In genomic region chrX:70476166-70476933, GRCh38 we compare ENCODE assay signal across 16 cellular contexts. TPM values are rescaled to one million over a fixed set of nuclear protein-coding genes. Genes with fewer than 3 reads are reported as not detected.
DNase-seq lines count a peak whose midpoint lies in the region; ATAC-seq and TF ChIP-seq lines count a peak whose summit lies in the region.
"Had no signal": no experiment of that assay in that cellular context is flagged by ENCODE, and none has a peak within 500 bp of the region (broad histone marks: within the 10 kb centered on the region; RNA-seq: fewer than 3 reads in every experiment).

No MANE protein-coding gene starts in this region.

- no peak overlapping the region for H2AFZ ChIP-seq in OCI-LY7 (ENCODE audit: low read length)

- H3K9me3 ChIP-seq in gastroesophageal sphincter (no peaks in the 10 kb centered on the region), sigmoid colon (no peaks in the 10 kb centered on the region), OCI-LY7 (ENCODE audit: low read length) (no peaks in the 10 kb centered on the region)

- TF ChIP-seq POLR2A in gastroesophageal sphincter (IDR thresholded peaks at IDR 0.05) (no peak), sigmoid colon (IDR thresholded peaks at IDR 0.05) (no peak)

- no TSS peak for BruUV-seq in Calu3 (replicated peaks; lab: Mats Ljungman, UMichigan)
- no TSS peak for BruUV-seq in OCI-LY7 (replicated peaks; lab: Mats Ljungman, UMichigan)

- no peak overlapping the region for H3K4me2 ChIP-seq in OCI-LY7 (ENCODE audit: low read length)

- H3K27me3 ChIP-seq in gastroesophageal sphincter (no peaks in the 10 kb centered on the region), sigmoid colon (no peaks in the 10 kb centered on the region)

- no peak overlapping the region for H3K4me3 ChIP-seq in gastroesophageal sphincter
- no peak overlapping the region for H3K4me3 ChIP-seq in sigmoid colon
- H3K4me3 ChIP-seq in OCI-LY7 (ENCODE audit: low read depth, low read length, poor library complexity, severe bottlenecking): no peak overlapping the region

- no peaks in the 10 kb centered on the region for H3K79me2 ChIP-seq in OCI-LY7 (ENCODE audit: insufficient read depth, low read depth, low read length)

- H3K4me1 ChIP-seq in gastroesophageal sphincter: peaks cover 5 to 42% (median 15%) of the 10 kb centered on the region in 3 donors
- H3K4me1 ChIP-seq in sigmoid colon: peaks cover 0 to 49% (median 29%) of the 10 kb centered on the region in 4 donors
- H3K4me1 ChIP-seq in OCI-LY7 (ENCODE audit: insufficient read depth, low read length, poor library complexity, severe bottlenecking): no peaks in the 10 kb centered on the region

- POLR2A ChIA-PET in OCI-LY7 (lab: Charles Lee): no interaction called here

- no peaks in the 10 kb centered on the region for H4K20me1 ChIP-seq in OCI-LY7 (ENCODE audit: insufficient read depth, low read length)

- H3K9me2 ChIP-seq in OCI-LY7 (ENCODE audit: insufficient read depth, low read length): no peaks in the 10 kb centered on the region

- H3K4me1 Mint-ChIP-seq in Calu3 (ENCODE audit: low read depth, unreplicated experiment): peaks cover 58% of the 10 kb centered on the region

- H3K4me3 Mint-ChIP-seq in Calu3 (ENCODE audit: low read depth, unreplicated experiment): peak overlapping the region; percentile 56

- CTCF ChIA-PET in Calu3 (lab: Charles Lee) (interaction anchor here (1.2 to 1.5 kb wide), 2 partner anchors 24 to 53 kb away, joined by 4 to 5 read pairs; partner anchors contain the start of gene GDPD2), OCI-LY7 (lab: Charles Lee; ENCODE audit: unreplicated experiment) (no interaction called here)

- ATAC-seq in gastroesophageal sphincter (no peak), GM19455 (IDR thresholded peaks at IDR 0.05; ENCODE audit: unreplicated experiment) (no peak)

- no peak for DNase-seq in Calu3
- peak; percentile 6 for DNase-seq in NCI-H774 (lab: John Stamatoyannopoulos, UW)
- DNase-seq in sigmoid colon: no peak
- DNase-seq in activated CD4-positive, alpha-beta T cell treated with anti-CD3 and anti-CD28 coated beads, Interleukin-2, amount 50 U/mL, for 4 hours: no peak
- DNase-seq in ecto neural progenitor cell (ENCODE audit: low spot score): no peak
- no peak for DNase-seq in OCI-LY7 (ENCODE audit: low spot score)
- DNase-seq: activated CD4-positive, alpha-beta T cell treated with anti-CD3 and anti-CD28 coated beads, Interleukin-2, amount 50 U/mL, for 1 hour; aorta; left ventricle myocardium superior; T-helper 2 cell had no signal

- TF ChIP-seq EP300 in gastroesophageal sphincter (IDR thresholded peaks at IDR 0.05): no peak
- no peak for TF ChIP-seq EP300 in sigmoid colon (IDR thresholded peaks at IDR 0.05)

- peak overlapping the region; percentile 96 for H3K27ac Mint-ChIP-seq in Calu3 (ENCODE audit: unreplicated experiment)
- H3K27ac Mint-ChIP-seq: activated T-helper 2 cell treated with anti-CD3 and anti-CD28 coated beads, Interferon-gamma antibody, Interleukin-2, Interleukin-4, amounts not matched to agents 10 μg/mL and 5 μg/mL and 100 μg/mL, durations not matched to agents 14 hours and 24 hours and 36 hours had no signal

- H3K36me3 Mint-ChIP-seq in Calu3 (ENCODE audit: insufficient read depth, unreplicated experiment): peaks cover 14% of the 10 kb centered on the region

- H3K27me3 Mint-ChIP-seq in Calu3 (ENCODE audit: unreplicated experiment): no peaks in the 10 kb centered on the region

- peak overlapping the region; percentile 78 to 84 (median 81) for H3K27ac ChIP-seq in gastroesophageal sphincter
- H3K27ac ChIP-seq in sigmoid colon: peak overlapping the region; percentile 67 to 77 (median 72)
- no peak overlapping the region for H3K27ac ChIP-seq in OCI-LY7 (ENCODE audit: low read depth, low read length, poor library complexity, severe bottlenecking)
- H3K27ac ChIP-seq: HL-60 had no signal

- H3K36me3 ChIP-seq in gastroesophageal sphincter (no peaks in the 10 kb centered on the region), sigmoid colon (no peaks in the 10 kb centered on the region), OCI-LY7 (ENCODE audit: insufficient read depth, low read length) (no peaks in the 10 kb centered on the region)

- TF ChIP-seq CTCF in Calu3 (IDR thresholded peaks at IDR 0.05; ENCODE audit: unreplicated experiment): no peak
- TF ChIP-seq CTCF in gastroesophageal sphincter (IDR thresholded peaks at IDR 0.05): no peak
- TF ChIP-seq CTCF in sigmoid colon (IDR thresholded peaks at IDR 0.05): no peak
- no peak for TF ChIP-seq CTCF in OCI-LY7 (conservative IDR thresholded peaks at IDR 0.05; ENCODE audit: low read length)

- H3K9me3 Mint-ChIP-seq in Calu3 (ENCODE audit: low read depth, unreplicated experiment): no peaks in the 10 kb centered on the region
- H3K9me3 Mint-ChIP-seq: activated T-helper 2 cell treated with anti-CD3 and anti-CD28 coated beads, Interferon-gamma antibody, Interleukin-2, Interleukin-4, amounts not matched to agents 10 μg/mL and 5 μg/mL and 100 μg/mL, durations not matched to agents 14 hours and 24 hours and 36 hours had no signal

- 54 to 86% methylated on average over 2 to 3 of the region's 5 CpGs for WGBS in gastroesophageal sphincter (ENCODE audit: low coverage in 1 of 2), 2 donors
- 70 to 91% methylated on average over 5 of the region's 5 CpGs for WGBS in sigmoid colon, 2 donors

- intact Hi-C loops in Calu3 (cut with micrococcal nuclease; ENCODE audit: unreplicated experiment) (loop anchor here (5.0 kb wide), 2 partner anchors 51 to 76 kb away; no protein-coding TSS in a partner anchor), sigmoid colon (cut with DNase I) (no loop called here), OCI-LY7 (cut with micrococcal nuclease; ENCODE audit: unreplicated experiment) (no loop called here)

RNA-seq across cellular contexts. Expression of gene DLG3, which starts 31.7 kb away (rescaled TPM):
- 55.8 and 62.5 TPM in 2 replicates for total RNA-seq in Calu3 (2022)
- 10 to 100 TPM; 22.3 to 46.2 (median 26.8) TPM for total RNA-seq in gastroesophageal sphincter
- 10 to 100 TPM; 12.5 to 24.0 (median 21.6) TPM for total RNA-seq in sigmoid colon
- polyA plus RNA-seq in sigmoid colon: 10 to 100 TPM; 24.0 to 35.2 (median 32.8) TPM
- 0.06 TPM in 1 of 2 replicates, not detected in the other for total RNA-seq in OCI-LY7 (2014; rRNA removed; shearing (Covaris generic))
- 0.09 TPM in 1 of 2 replicates, not detected in the other for total RNA-seq in OCI-LY7 (2022)

RNA-seq across cellular contexts. Expression of gene GDPD2, which starts 53.2 kb away (rescaled TPM):
- total RNA-seq in Calu3 (2022) (not detected in 2 replicates), gastroesophageal sphincter (under 1 TPM in 1 of 4 donors, not detected in 3; 0.35 TPM), sigmoid colon (not detected), OCI-LY7 (2022) (not detected in 2 replicates)
- 1 to 10 TPM; 2.3 to 8.7 (median 3.0) TPM for polyA plus RNA-seq in sigmoid colon
- 0.16 TPM in 1 of 2 replicates, not detected in the other for total RNA-seq in OCI-LY7 (2014; rRNA removed; shearing (Covaris generic))
- total RNA-seq: aorta, Daoy, H4, left ventricle myocardium superior had no signal

Comparison
In these comparisons a context has a peak if more than half of its experiments do, and no peak if none do; other contexts are left out.
1. RNA of gene DLG3, which starts 31.7 kb away (total RNA-seq): 55.8 to 62.5 TPM in Calu3, 22.3 to 46.2 TPM in gastroesophageal sphincter and 12.5 to 24.0 TPM in sigmoid colon; 0.06 to 0.09 TPM in OCI-LY7; every median in the first group is over 10 times any median in the second.